Comparison of ENCODE assay signal across 12 cellular contexts in genomic region chr4:26082565-26082964, GRCh38.
"Had no signal": no experiment of that assay in that cellular context is flagged by ENCODE, and none has a peak within 500 bp of the region (broad histone marks: within the 10 kb centered on the region; RNA-seq: fewer than 3 reads in every experiment).

No MANE protein-coding gene starts in this region.

- DNase-seq: activated CD8-positive, alpha-beta memory T cell treated with anti-CD3 and anti-CD28 coated beads, Interleukin-2, amount 50 U/mL, for 48 hours; activated effector memory CD4-positive, alpha-beta T cell treated with anti-CD3 and anti-CD28 coated beads, Interleukin-2, amount 50 U/mL, for 16 hours; colonic mucosa; effector CD8-positive, alpha-beta T cell; heart right ventricle; left lung; nephron progenitor cell; spleen; stimulated activated CD4-positive, alpha-beta T cell treated with anti-CD3 and anti-CD28 coated beads, Interleukin-1b, Interleukin-23, amount 100 ng/mL, for 48 hours; stimulated activated naive B cell treated with anti-CD40 and anti-IgM and Interleukin-4, amounts not matched to agents 10 μg/mL and 1 μg/mL and 100 μg/mL, for 72 hours had no signal

- H3K4me3 Mint-ChIP-seq: memory B cell, nephron progenitor cell, WTC11 had no signal

- H3K27ac Mint-ChIP-seq: memory B cell, nephron progenitor cell, WTC11 had no signal

- H3K9me3 Mint-ChIP-seq: memory B cell, nephron progenitor cell, WTC11 had no signal

- H3K36me3 Mint-ChIP-seq: memory B cell, WTC11 had no signal
